Comparison of ENCODE assay signal across 15 cellular contexts in the genomic region with DNA sequence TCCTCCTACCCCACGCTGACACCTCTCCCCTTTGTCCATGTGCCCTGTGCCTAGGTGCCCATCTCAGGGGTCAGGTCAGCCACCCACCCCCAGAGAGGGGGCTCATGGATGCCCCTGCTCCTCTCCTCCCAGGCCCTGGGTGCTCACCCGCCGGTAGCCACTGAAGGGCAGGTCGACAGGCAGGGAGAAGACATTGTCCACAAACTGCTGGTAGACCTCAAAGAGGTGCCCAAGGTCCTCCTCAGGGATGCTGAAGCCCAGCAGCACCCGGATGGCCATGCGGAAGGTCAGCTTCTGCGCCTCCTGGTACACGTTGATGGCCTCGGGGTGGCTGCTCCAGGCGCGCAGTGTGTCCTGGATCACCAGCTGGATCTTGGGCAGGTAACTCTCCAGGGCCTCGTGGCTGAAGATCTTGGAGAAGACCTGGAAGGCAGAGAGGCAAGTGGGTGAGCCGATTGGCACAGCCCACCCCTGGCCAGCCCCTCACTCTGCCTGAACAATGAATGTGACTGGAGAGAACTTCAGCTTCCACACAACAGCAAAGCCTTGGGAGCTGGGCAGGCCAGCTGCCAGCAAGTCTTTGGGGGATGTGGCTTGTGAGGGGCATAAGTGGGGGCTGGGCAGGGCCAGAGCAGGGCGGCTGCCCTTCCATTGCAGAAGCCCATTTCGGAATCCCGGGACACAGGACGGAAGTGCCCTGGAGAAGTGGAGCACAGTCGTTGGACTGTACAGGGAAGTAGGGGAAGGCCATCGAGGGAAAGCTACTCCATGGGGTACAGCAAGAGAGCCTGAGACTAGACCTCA. TPM values are rescaled to one million over a fixed set of nuclear protein-coding genes. Genes with fewer than 3 reads are reported as not detected.
"Had no signal": no experiment of that assay in that cellular context is flagged by ENCODE, and none has a peak within 500 bp of the region (broad histone marks: within the 10 kb centered on the region; RNA-seq: fewer than 3 reads in every experiment).

No MANE protein-coding gene starts in this region.

- H3K36me3 Mint-ChIP-seq: activated naive CD8-positive, alpha-beta T cell; naive thymus-derived CD8-positive, alpha-beta T cell had no signal

- H3K4me3 Mint-ChIP-seq: activated B cell treated with CpG ODN at 0.5 μM for 24 hours; activated naive CD8-positive, alpha-beta T cell; activated T-cell treated with anti-CD3 and anti-CD28 coated beads, Interleukin-2, amount 50 U/mL, for 4 hours; naive thymus-derived CD8-positive, alpha-beta T cell; stimulated activated naive CD8-positive, alpha-beta T cell treated with anti-CD3 and anti-CD28 coated beads, Interleukin-15, Interleukin-2, amounts not matched to agents 100 ng/mL and 50 ng/mL, for 24 hours had no signal

- H3K27ac Mint-ChIP-seq: activated B cell treated with CpG ODN at 0.5 μM for 24 hours; activated naive CD8-positive, alpha-beta T cell; naive thymus-derived CD8-positive, alpha-beta T cell; stimulated activated naive CD8-positive, alpha-beta T cell treated with anti-CD3 and anti-CD28 coated beads, Interleukin-15, Interleukin-2, amounts not matched to agents 100 ng/mL and 50 ng/mL, for 24 hours had no signal

- H3K36me3 ChIP-seq: transverse colon had no signal

- H3K9me3 ChIP-seq: transverse colon had no signal

- H3K27me3 Mint-ChIP-seq: activated naive CD8-positive, alpha-beta T cell; stimulated activated naive CD8-positive, alpha-beta T cell treated with anti-CD3 and anti-CD28 coated beads, Interleukin-15, Interleukin-2, amounts not matched to agents 100 ng/mL and 50 ng/mL, for 24 hours had no signal

- H3K9me3 Mint-ChIP-seq: activated B cell treated with CpG ODN at 0.5 μM for 24 hours; activated T-cell treated with anti-CD3 and anti-CD28 coated beads, Interleukin-2, amount 50 U/mL, for 4 hours; naive thymus-derived CD8-positive, alpha-beta T cell; stimulated activated naive CD8-positive, alpha-beta T cell treated with anti-CD3 and anti-CD28 coated beads, Interleukin-15, Interleukin-2, amounts not matched to agents 100 ng/mL and 50 ng/mL, for 24 hours had no signal

- ATAC-seq: activated T-cell treated with anti-CD3 and anti-CD28 coated beads, Interleukin-2, amount 50 U/mL, for 4 hours; naive thymus-derived CD8-positive, alpha-beta T cell had no signal

- H3K4me3 ChIP-seq: dorsolateral prefrontal cortex, transverse colon had no signal

- DNase-seq: activated B cell treated with CpG ODN at 0.5 μM for 24 hours; activated CD4-positive, alpha-beta T cell treated with anti-CD3 and anti-CD28 coated beads, Interleukin-2, amount 50 U/mL, for 1 hour; activated gamma-delta T cell; activated T-cell treated with anti-CD3 and anti-CD28 coated beads, Interleukin-2, amount 50 U/mL, for 4 hours; foreskin melanocyte; mesenchymal stem cell; naive thymus-derived CD8-positive, alpha-beta T cell; stimulated activated CD4-positive, alpha-beta T cell treated with anti-CD3 and anti-CD28 coated beads, Interleukin-2, amount 100 ng/mL, for 48 hours; T-helper 1 cell; T-helper 9 cell; transverse colon had no signal

- H3K27me3 ChIP-seq: dorsolateral prefrontal cortex, transverse colon had no signal

- H3K27ac ChIP-seq: epithelial cell of prostate, transverse colon had no signal

RNA-seq across cellular contexts. Expression of gene CYP26B1, which starts 12.5 kb away (rescaled TPM):
- total RNA-seq: activated B cell treated with CpG ODN at 0.5 μM for 24 hours; naive thymus-derived CD8-positive, alpha-beta T cell had no signal
- polyA plus RNA-seq: naive thymus-derived CD8-positive, alpha-beta T cell had no signal
